8 cellular contexts compared by ENCODE assay signal in genomic region chr2:50492452-50492851, GRCh38.
DNase-seq lines count a peak whose midpoint lies in the region; ATAC-seq lines count a peak whose summit lies in the region.

No MANE protein-coding gene starts in this region.

- no CpG with 5 or more reads among the region's 3 CpGs for WGBS in mesenchymal stem cell

- no peak overlapping the region for H2AFZ ChIP-seq in mesenchymal stem cell (ENCODE audit: low read depth, low read length)

- H4K8ac ChIP-seq in mesenchymal stem cell (ENCODE audit: low read length) = no peak overlapping the region

- in situ Hi-C loops in SK-MEL-5 (cut with HindIII; ENCODE audit: low pct_unique_long_range_greater_than_20kb, low sequenced_read_pairs) = no loop called here

- no peak overlapping the region for H2AK5ac ChIP-seq in mesenchymal stem cell (ENCODE audit: low read length, severe bottlenecking)

- H3K79me1 ChIP-seq in mesenchymal stem cell (replicated peaks; ENCODE audit: low read length, poor library complexity, severe bottlenecking) = no peaks in the 10 kb centered on the region

- H2BK12ac ChIP-seq in mesenchymal stem cell (ENCODE audit: low read length in 2 of 2) = no peak overlapping the region

- no peak overlapping the region for H2BK5ac ChIP-seq in mesenchymal stem cell (ENCODE audit: low read depth, low read length, poor library complexity, severe bottlenecking)

- H3K23ac ChIP-seq in mesenchymal stem cell (ENCODE audit: low read length in 2 of 2) = no peak overlapping the region

- H3K4me3 ChIP-seq in BLaER1 (peak overlapping the region; percentile 55), duodenal mucosa (ENCODE audit: low read depth in 1 of 2, low read length in 2 of 2) (peak overlapping the region; percentile 4 to 39), mesenchymal stem cell (ENCODE audit: insufficient read depth in 1 of 2, low read depth in 1 of 2, low read length in 2 of 2) (no peak overlapping the region)

- no peaks in the 10 kb centered on the region for H3K27me3 ChIP-seq in BLaER1
- no peaks in the 10 kb centered on the region for H3K27me3 ChIP-seq in duodenal mucosa (ENCODE audit: control insufficient read depth in 1 of 2, insufficient read depth in 2 of 2, low read length in 2 of 2)
- peaks cover 0 to 5% of the 10 kb centered on the region in 2 experiments for H3K27me3 ChIP-seq in mesenchymal stem cell (ENCODE audit: control insufficient read depth in 1 of 2, insufficient read depth in 1 of 2, low read length in 2 of 2)

- H3K4me2 ChIP-seq in BLaER1 (peak overlapping the region; percentile 81), mesenchymal stem cell (ENCODE audit: low read length, poor library complexity, severe bottlenecking) (no peak overlapping the region)

- peak overlapping the region; percentile 55 for H3K9ac ChIP-seq in BLaER1
- no peak overlapping the region for H3K9ac ChIP-seq in duodenal mucosa (ENCODE audit: low read depth in 1 of 2, low read length in 2 of 2)
- no peak overlapping the region for H3K9ac ChIP-seq in mesenchymal stem cell (ENCODE audit: low read length)

- H3K27ac ChIP-seq in BLaER1 (peak overlapping the region; percentile 68), duodenal mucosa (ENCODE audit: low read depth, low read length) (no peak overlapping the region), mesenchymal stem cell (ENCODE audit: low read length, poor library complexity, severe bottlenecking) (no peak overlapping the region)

- no peak overlapping the region for H3K14ac ChIP-seq in mesenchymal stem cell (ENCODE audit: low read length in 2 of 2)

- no peaks in the 10 kb centered on the region for H3K9me3 ChIP-seq in BLaER1
- H3K9me3 ChIP-seq in duodenal mucosa (ENCODE audit: control insufficient read depth in 1 of 2, low read length in 2 of 2) = no peaks in the 10 kb centered on the region
- no peaks in the 10 kb centered on the region for H3K9me3 ChIP-seq in mesenchymal stem cell (ENCODE audit: control insufficient read depth, low read length)

- peak; percentile 66 for DNase-seq in MV-4-11 (lab: John Stamatoyannopoulos, UW)
- peak; percentile 75 for DNase-seq in SK-MEL-5 (ENCODE audit: low read depth, low spot score)
- peak; percentile 52 for DNase-seq in mesenchymal stem cell
- no peak for DNase-seq in activated CD8-positive, alpha-beta memory T cell treated with anti-CD3 and anti-CD28 coated beads, Interleukin-2, amount 50 U/mL, for 48 hours

- H4K91ac ChIP-seq in mesenchymal stem cell (ENCODE audit: low read length) = no peak overlapping the region

- no peak overlapping the region for H2BK15ac ChIP-seq in mesenchymal stem cell (ENCODE audit: low read depth, poor library complexity, severe bottlenecking)

- no peak overlapping the region for H2BK120ac ChIP-seq in mesenchymal stem cell (ENCODE audit: low read depth, low read length)

- no peaks in the 10 kb centered on the region for H3K36me3 ChIP-seq in BLaER1
- H3K36me3 ChIP-seq in duodenal mucosa (ENCODE audit: control insufficient read depth in 1 of 2, insufficient read depth in 2 of 2, low read length in 2 of 2) = no peaks in the 10 kb centered on the region
- no peaks in the 10 kb centered on the region for H3K36me3 ChIP-seq in mesenchymal stem cell (ENCODE audit: control insufficient read depth in 1 of 2, insufficient read depth in 2 of 2, low read depth in 1 of 2, low read length in 2 of 2)

- H4K20me1 ChIP-seq in BLaER1 = no peaks in the 10 kb centered on the region

- no peak overlapping the region for H3K4ac ChIP-seq in mesenchymal stem cell (ENCODE audit: low read depth in 1 of 2, low read length in 2 of 2)

- peak; percentile 80 for ATAC-seq in GM18498 (IDR thresholded peaks at IDR 0.05; ENCODE audit: unreplicated experiment)
- peak; percentile 87 for ATAC-seq in HG02759 (IDR thresholded peaks at IDR 0.05; ENCODE audit: unreplicated experiment)

- peaks cover 34% of the 10 kb centered on the region for H3K4me1 ChIP-seq in BLaER1
- peaks cover 0 to 5% of the 10 kb centered on the region in 2 donors for H3K4me1 ChIP-seq in duodenal mucosa (ENCODE audit: control insufficient read depth in 1 of 2, insufficient read depth in 2 of 2, low read length in 2 of 2)
- H3K4me1 ChIP-seq in mesenchymal stem cell (ENCODE audit: control insufficient read depth, insufficient read depth, low read depth, low read length) = no peaks in the 10 kb centered on the region

- H3K18ac ChIP-seq in mesenchymal stem cell (ENCODE audit: low read depth in 1 of 2, low read length in 2 of 2) = no peak overlapping the region

Comparison
In these comparisons a context has a peak if more than half of its experiments do, and no peak if none do; other contexts are left out.
1. H3K4me3 ChIP-seq: peak in BLaER1 (single experiment) and duodenal mucosa (2 of 2); none in mesenchymal stem cell (0 of 2).